Comparison of ENCODE assay signal across 22 cellular contexts in the genomic region with DNA sequence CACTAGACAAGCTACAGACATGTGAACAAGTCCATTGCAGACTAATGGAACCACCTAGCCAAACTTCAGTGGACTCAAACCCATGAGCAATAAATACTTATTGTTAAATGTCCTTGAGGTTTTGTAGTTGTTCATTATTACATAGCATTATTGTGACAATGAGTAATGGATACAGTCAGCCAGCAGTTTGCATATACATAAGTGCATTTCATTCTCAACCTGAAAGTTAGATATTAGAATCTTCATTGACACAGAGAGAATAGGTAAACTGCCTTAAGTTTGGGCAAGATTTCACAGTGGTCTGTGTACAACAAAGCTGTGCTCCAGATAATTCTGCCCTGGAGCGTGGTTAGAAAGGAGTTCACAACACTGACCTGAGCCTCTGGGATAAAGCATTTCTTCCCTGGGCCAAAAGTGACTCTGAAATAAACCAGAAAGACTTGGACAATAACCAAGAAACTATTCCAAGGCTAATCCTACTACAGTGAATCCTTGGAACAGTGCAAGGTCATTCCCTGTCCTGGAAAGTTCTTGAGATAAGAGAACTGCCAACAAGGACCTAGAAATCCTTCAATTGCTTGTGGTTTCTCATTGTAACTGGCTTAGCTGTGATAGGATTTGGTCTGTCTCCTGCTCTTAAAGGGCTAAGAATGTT.
DNase-seq lines count a peak whose midpoint lies in the region; ATAC-seq, FAIRE-seq and TF ChIP-seq lines count a peak whose summit lies in the region.
"Had no signal": no experiment of that assay in that cellular context is flagged by ENCODE, and none has a peak within 500 bp of the region (broad histone marks: within the 10 kb centered on the region; RNA-seq: fewer than 3 reads in every experiment).

No MANE protein-coding gene starts in this region.

- in situ Hi-C loops in mammary epithelial cell (cut with MboI; ENCODE audit: low sequenced_read_pairs in 2 of 2), result no loop called here

- H3K9ac ChIP-seq in mammary epithelial cell (ENCODE audit: insufficient read depth, low read length) (no peak overlapping the region), HCT116 (ENCODE audit: low read length) (no peak overlapping the region)

- no peaks in the 10 kb centered on the region for H3K9me2 ChIP-seq in HCT116 (ENCODE audit: insufficient read depth)

- no peaks in the 10 kb centered on the region for H3K9me3 ChIP-seq in mammary epithelial cell (replicated peaks; ENCODE audit: insufficient read depth, low read length)
- H3K9me3 ChIP-seq in breast epithelium, result no peaks in the 10 kb centered on the region
- H3K9me3 ChIP-seq in HCT116 (ENCODE audit: control insufficient read depth in 1 of 2, insufficient read depth in 1 of 2, low read depth in 1 of 2, low read length in 2 of 2), result no peaks in the 10 kb centered on the region
- H3K9me3 ChIP-seq: BE2C, HAP-1 had no signal

- no peak for TF ChIP-seq RAD21 in HCT116 (IDR thresholded peaks at IDR 0.05; ENCODE audit: low read depth)

- no peaks in the 10 kb centered on the region for H3K79me2 ChIP-seq in mammary epithelial cell (ENCODE audit: insufficient read depth, low read length)
- H3K79me2 ChIP-seq in HCT116 (ENCODE audit: insufficient read depth, low read length), result no peaks in the 10 kb centered on the region

- CTCF ChIA-PET in mammary epithelial cell (lab: Charles Lee; ENCODE audit: low non-redundant PET) (no interaction called here), HCT116 (lab: Charles Lee) (no interaction called here)

- H4K20me1 ChIP-seq in mammary epithelial cell (ENCODE audit: insufficient read depth, low read length), result no peaks in the 10 kb centered on the region
- H4K20me1 ChIP-seq in HCT116 (ENCODE audit: insufficient read depth), result no peaks in the 10 kb centered on the region

- H3K4me1 ChIP-seq in mammary epithelial cell (ENCODE audit: insufficient read depth, low read length), result peaks cover 6% of the 10 kb centered on the region
- no peaks in the 10 kb centered on the region for H3K4me1 ChIP-seq in breast epithelium
- peaks cover 8 to 16% of the 10 kb centered on the region in 2 experiments; a peak in 3 of 4 replicates for H3K4me1 ChIP-seq in HCT116 (ENCODE audit: control insufficient read depth in 1 of 2, insufficient read depth in 2 of 2, low read length in 2 of 2)
- H3K4me1 ChIP-seq: BE2C, HAP-1 had no signal

- H3K4me2 ChIP-seq in mammary epithelial cell (ENCODE audit: insufficient read depth, low read depth, low read length), result no peak overlapping the region
- no peak overlapping the region for H3K4me2 ChIP-seq in HCT116 (ENCODE audit: low read length)

- TF ChIP-seq POLR2A in breast epithelium (IDR thresholded peaks at IDR 0.05) (no peak), HCT116 (IDR thresholded peaks at IDR 0.05; ENCODE audit: borderline replicate concordance, extremely low read depth, insufficient read depth, insufficient read length) (no peak)

- H3K27ac ChIP-seq in mammary epithelial cell (ENCODE audit: insufficient read depth, low read depth, low read length) (no peak overlapping the region), breast epithelium (no peak overlapping the region), HCT116 (ENCODE audit: low read depth, low read length) (no peak overlapping the region)
- H3K27ac ChIP-seq: HL-60 had no signal

- DNase-seq in mammary epithelial cell (peak; percentile 14), breast epithelium (ENCODE audit: low spot score in 2 of 2) (no peak), HCT116 (ENCODE audit: low read depth, low spot score) (no peak), bronchial epithelial cell (ENCODE audit: low read depth) (peak; percentile 18), retinal pigment epithelial cell (ENCODE audit: low read depth) (peak; percentile 9), GM19239 (ENCODE audit: insufficient read length, low spot score) (no peak), cortex of kidney (lab: John Stamatoyannopoulos, UW) (no peak)
- DNase-seq: 8988T; BE2C; CD4-positive, CD25-positive, alpha-beta regulatory T cell; COR-L47; DMS 273 treated with DMSO at 0.1 percent for 48 hours; DND-41; IMR-90; NCI-H1417; NCI-H187; NCI-H2227 treated with DMSO at 0.1 percent for 48 hours; NCI-H524; PC-3 had no signal

- no peak for TF ChIP-seq CTCF in mammary epithelial cell (conservative IDR thresholded peaks at IDR 0.05 in 1 of 2, IDR thresholded peaks at IDR 0.05 in 1 of 2; ENCODE audit: extremely low read depth in 1 of 2, insufficient read depth in 1 of 2, low read depth in 1 of 2, low read length in 2 of 2)
- TF ChIP-seq CTCF in breast epithelium (IDR thresholded peaks at IDR 0.05), result no peak
- TF ChIP-seq CTCF in HCT116 (IDR thresholded peaks at IDR 0.05 in 2 of 3, conservative IDR thresholded peaks at IDR 0.05 in 1 of 3; ENCODE audit: borderline replicate concordance in 1 of 3, insufficient read depth in 1 of 3, low read depth in 2 of 3, low read length in 2 of 3), result no peak
- TF ChIP-seq CTCF in bronchial epithelial cell (IDR thresholded peaks at IDR 0.05; ENCODE audit: insufficient read depth, low read length, severe bottlenecking), result no peak
- TF ChIP-seq CTCF in retinal pigment epithelial cell (conservative IDR thresholded peaks at IDR 0.05; ENCODE audit: low read depth, low read length), result no peak

- no peak for FAIRE-seq in bronchial epithelial cell (lab: Jason Lieb, UNC)
- FAIRE-seq in GM19239 (lab: Jason Lieb, UNC), result no peak

- no TSS peak for BruUV-seq in mammary epithelial cell (replicated peaks; lab: Mats Ljungman, UMichigan)
- no TSS peak for BruUV-seq in HCT116 (replicated peaks; lab: Mats Ljungman, UMichigan)

- ATAC-seq in HCT116 (no peak), esophagus mucosa (no peak)
- ATAC-seq: PC-3 had no signal

- WGBS in mammary epithelial cell (ENCODE audit: low coverage, missing lambda C conversion rate), result 43% methylated on average over 1 of the region's 1 CpG

- POLR2A ChIA-PET in HCT116 (lab: Charles Lee), result no interaction called here

- RAD21 ChIA-PET in HCT116 (lab: Charles Lee; ENCODE audit: low non-redundant PET in 1 of 2, low total read pairs in 2 of 2, uncharacterized antibody in 2 of 2, unreplicated experiment in 2 of 2), result no interaction called here

- no peaks in the 10 kb centered on the region for H3K36me3 ChIP-seq in mammary epithelial cell (ENCODE audit: insufficient read depth, low read length)
- H3K36me3 ChIP-seq in breast epithelium, result no peaks in the 10 kb centered on the region
- H3K36me3 ChIP-seq in HCT116 (ENCODE audit: control insufficient read depth in 1 of 2, insufficient read depth in 2 of 2, low read length in 2 of 2), result no peaks in the 10 kb centered on the region
- H3K36me3 ChIP-seq in bronchial epithelial cell (ENCODE audit: control insufficient read depth, insufficient read depth, low read length), result no peaks in the 10 kb centered on the region
- H3K36me3 ChIP-seq: BE2C, HAP-1 had no signal

- H2AFZ ChIP-seq in mammary epithelial cell (ENCODE audit: low read depth, low read length) (no peak overlapping the region), HCT116 (ENCODE audit: low read depth, low read length, poor library complexity, severe bottlenecking) (peak overlapping the region; percentile 52)

- H3K4me3 ChIP-seq in mammary epithelial cell (replicated peaks in 1 of 3; ENCODE audit: insufficient read depth in 1 of 3, low read depth in 2 of 3, low read length in 3 of 3) (no peak overlapping the region), breast epithelium (no peak overlapping the region), HCT116 (replicated peaks in 1 of 2; ENCODE audit: low read depth in 1 of 2, low read length in 2 of 2) (no peak overlapping the region), bronchial epithelial cell (ENCODE audit: low read depth, low read length) (no peak overlapping the region), retinal pigment epithelial cell (ENCODE audit: low read length) (no peak overlapping the region)
- H3K4me3 ChIP-seq: HAP-1 had no signal

- dilution Hi-C loops in mammary epithelial cell (cut with HindIII; ENCODE audit: low sequenced_read_pairs), result no loop called here

- H3K27me3 ChIP-seq in mammary epithelial cell (ENCODE audit: insufficient read depth, low read length) (no peaks in the 10 kb centered on the region), breast epithelium (no peaks in the 10 kb centered on the region), HCT116 (ENCODE audit: insufficient read depth, low read length) (no peaks in the 10 kb centered on the region), bronchial epithelial cell (ENCODE audit: control insufficient read depth, insufficient read depth, low read length) (no peaks in the 10 kb centered on the region)
- H3K27me3 ChIP-seq: BE2C had no signal

- intact Hi-C loops in mammary epithelial cell (cut with micrococcal nuclease) (no loop called here), breast epithelium (cut with DNase I; ENCODE audit: low total_unique reads) (no loop called here), HCT116 (cut with micrococcal nuclease) (no loop called here)

TF ChIP-seq in HCT116, 20 proteins besides CTCF, POLR2A, EP300 and RAD21 (continues in another document):
- TF ChIP-seq YY1 (IDR thresholded peaks at IDR 0.05; ENCODE audit: extremely low read depth, insufficient replicate concordance, low read depth, low read length), result no peak
- TF ChIP-seq ELF1 (IDR thresholded peaks at IDR 0.05; ENCODE audit: borderline replicate concordance, low read depth), result no peak
- TF ChIP-seq, protein P1, sequence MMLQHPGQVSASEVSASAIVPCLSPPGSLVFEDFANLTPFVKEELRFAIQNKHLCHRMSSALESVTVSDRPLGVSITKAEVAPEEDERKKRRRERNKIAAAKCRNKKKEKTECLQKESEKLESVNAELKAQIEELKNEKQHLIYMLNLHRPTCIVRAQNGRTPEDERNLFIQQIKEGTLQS (IDR thresholded peaks at IDR 0.05), result no peak
- TF ChIP-seq SIN3A (IDR thresholded peaks at IDR 0.05; ENCODE audit: low read depth), result no peak
- TF ChIP-seq, protein P2, sequence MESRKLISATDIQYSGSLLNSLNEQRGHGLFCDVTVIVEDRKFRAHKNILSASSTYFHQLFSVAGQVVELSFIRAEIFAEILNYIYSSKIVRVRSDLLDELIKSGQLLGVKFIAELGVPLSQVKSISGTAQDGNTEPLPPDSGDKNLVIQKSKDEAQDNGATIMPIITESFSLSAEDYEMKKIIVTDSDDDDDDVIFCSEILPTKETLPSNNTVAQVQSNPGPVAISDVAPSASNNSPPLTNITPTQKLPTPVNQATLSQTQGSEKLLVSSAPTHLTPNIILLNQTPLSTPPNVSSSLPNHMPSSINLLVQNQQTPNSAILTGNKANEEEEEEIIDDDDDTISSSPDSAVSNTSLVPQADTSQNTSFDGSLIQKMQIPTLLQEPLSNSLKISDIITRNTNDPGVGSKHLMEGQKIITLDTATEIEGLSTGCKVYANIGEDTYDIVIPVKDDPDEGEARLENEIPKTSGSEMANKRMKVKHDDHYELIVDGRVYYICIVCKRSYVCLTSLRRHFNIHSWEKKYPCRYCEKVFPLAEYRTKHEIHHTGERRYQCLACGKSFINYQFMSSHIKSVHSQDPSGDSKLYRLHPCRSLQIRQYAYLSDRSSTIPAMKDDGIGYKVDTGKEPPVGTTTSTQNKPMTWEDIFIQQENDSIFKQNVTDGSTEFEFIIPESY (IDR thresholded peaks at IDR 0.05; ENCODE audit: extremely low read depth, insufficient replicate concordance, low read length), result no peak
- TF ChIP-seq SRF (IDR thresholded peaks at IDR 0.05; ENCODE audit: low read depth), result no peak
- no peak for TF ChIP-seq JUND (IDR thresholded peaks at IDR 0.05)
- no peak for TF ChIP-seq EZH2 (IDR thresholded peaks at IDR 0.05)
- TF ChIP-seq SP1 (IDR thresholded peaks at IDR 0.05; ENCODE audit: low read depth), result no peak

Comparison
In these comparisons a context has a peak if more than half of its experiments do, and no peak if none do; other contexts are left out.
1. DNase-seq: peak in mammary epithelial cell (single experiment), bronchial epithelial cell (single experiment) and retinal pigment epithelial cell (single experiment); none in breast epithelium (0 of 2), HCT116 (single experiment), GM19239 (single experiment) and cortex of kidney (single experiment).